In the genomic region with DNA sequence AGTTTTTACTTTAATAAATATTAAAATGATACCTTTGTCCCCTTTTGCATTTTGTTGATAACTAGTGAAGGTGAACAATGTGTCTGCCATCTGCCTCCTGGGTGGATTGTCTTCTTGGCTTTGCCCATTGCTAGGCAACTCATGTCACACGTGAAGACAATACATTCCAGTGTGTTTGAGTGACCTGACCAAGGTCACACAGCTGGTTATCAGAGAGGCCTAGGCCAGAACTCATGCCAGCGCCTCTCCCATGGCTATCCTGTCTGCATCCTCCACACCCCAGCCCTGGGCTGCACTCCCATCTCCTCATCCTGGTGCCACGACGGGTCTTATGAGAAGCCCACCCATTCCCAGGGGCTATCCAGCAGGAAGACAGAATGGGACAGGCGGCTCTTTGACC, we compare ENCODE assay signal across 20 cellular contexts.
"Had no signal": no experiment of that assay in that cellular context is flagged by ENCODE, and none has a peak within 500 bp of the region (broad histone marks: within the 10 kb centered on the region; RNA-seq: fewer than 3 reads in every experiment).

No MANE protein-coding gene starts in this region.

- H3K4me3 ChIP-seq: esophagus squamous epithelium, gastroesophageal sphincter, thoracic aorta, transverse colon had no signal

- H3K27me3 ChIP-seq: esophagus squamous epithelium, gastroesophageal sphincter, transverse colon had no signal

- DNase-seq: cortex of kidney; effector memory CD4-positive, alpha-beta T cell; esophagus squamous epithelium; foreskin fibroblast; glutamatergic neuron; immature natural killer cell; mammary epithelial cell; natural killer cell; posterior cingulate gyrus; stimulated activated CD4-positive, alpha-beta T cell treated with anti-CD3 and anti-CD28 coated beads, Interleukin-15, amount 100 ng/mL, for 24 hours; stimulated activated CD4-positive, alpha-beta T cell treated with anti-CD3 and anti-CD28 coated beads, Interleukin-1b, Interleukin-23, amount 100 ng/mL, for 48 hours; stimulated activated CD4-positive, alpha-beta T cell treated with anti-CD3 and anti-CD28 coated beads, Interleukin-4, amount 100 ng/mL, for 24 hours; stimulated activated naive CD8-positive, alpha-beta T cell treated with anti-CD3 and anti-CD28 coated beads, Interleukin-15, amount 100 ng/mL, for 72 hours; transverse colon had no signal

- H3K9me3 ChIP-seq: esophagus squamous epithelium, gastroesophageal sphincter, thoracic aorta, transverse colon had no signal

- H3K36me3 ChIP-seq: esophagus squamous epithelium, gastroesophageal sphincter, thoracic aorta, transverse colon had no signal

- ATAC-seq: gastroesophageal sphincter; natural killer cell; stimulated activated memory B cell treated with anti-CD40 and anti-IgM and Interleukin-4, amounts not matched to agents 10 μg/mL and 1 μg/mL and 100 μg/mL, for 72 hours had no signal

- H3K27ac ChIP-seq: epithelial cell of prostate, esophagus squamous epithelium, transverse colon had no signal

- FAIRE-seq: bronchial epithelial cell, keratinocyte had no signal
